In the genomic region with DNA sequence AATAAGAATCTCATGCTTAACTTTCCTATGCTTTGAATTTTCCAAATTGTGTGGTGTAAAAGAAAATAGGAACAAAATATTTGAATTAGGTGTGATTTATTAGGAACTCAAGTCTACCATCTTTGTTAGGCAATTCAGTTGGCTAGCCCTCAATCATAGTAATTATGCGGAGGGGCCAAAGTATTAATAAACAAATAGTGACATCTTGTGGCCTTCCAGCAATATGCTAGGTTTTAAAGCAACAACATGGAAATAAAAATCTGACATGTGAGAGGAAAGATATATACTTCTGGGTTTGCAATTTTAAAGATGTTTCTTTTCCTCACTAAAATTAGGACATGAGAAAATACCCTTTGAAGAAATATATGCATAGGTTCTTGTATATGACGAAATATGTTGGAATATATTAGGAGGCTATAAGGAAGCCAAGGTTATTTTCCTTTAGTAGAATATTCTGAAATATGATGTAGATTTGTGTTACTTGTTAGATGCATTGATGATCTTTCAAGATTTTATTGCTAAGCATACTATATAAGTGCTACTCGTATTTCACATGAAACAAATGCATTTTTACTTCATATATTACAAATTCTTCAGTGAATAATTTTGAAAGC, we compare ENCODE assay signal across 8 cellular contexts.
DNase-seq lines count a peak whose midpoint lies in the region; ATAC-seq, FAIRE-seq and TF ChIP-seq lines count a peak whose summit lies in the region.

No MANE protein-coding gene starts in this region.

- H3K4me1 ChIP-seq in NT2/D1 (ENCODE audit: insufficient read depth, insufficient read length) = no peaks in the 10 kb centered on the region

- no peak overlapping the region for H3K4me3 ChIP-seq in NT2/D1 (ENCODE audit: insufficient read length, low read depth)

- H3K4me3 Mint-ChIP-seq in osteocyte (ENCODE audit: unreplicated experiment) = no peak overlapping the region

- H3K27me3 ChIP-seq in NT2/D1 (ENCODE audit: insufficient read depth, insufficient read length) = no peaks in the 10 kb centered on the region

- peak; percentile 61 for DNase-seq in DMS153 treated with DMSO at 0.1 percent for 48 hours (lab: John Stamatoyannopoulos, UW; ENCODE audit: unreplicated experiment)
- DNase-seq in HuH-7 (ENCODE audit: low spot score) = peak; percentile 10
- DNase-seq in NT2/D1 (ENCODE audit: low read depth, low spot score) = peak; percentile 63
- DNase-seq in osteocyte (ENCODE audit: extremely low spot score, unreplicated experiment) = no peak
- DNase-seq in activated naive CD4-positive, alpha-beta T cell treated with anti-CD3 and anti-CD28 coated beads, Interleukin-2, amount 50 U/mL, for 16 hours = no peak

- no peak overlapping the region for H3K27ac Mint-ChIP-seq in osteocyte (ENCODE audit: unreplicated experiment)

- peak; percentile 72 for TF ChIP-seq CTCF in osteocyte (IDR thresholded peaks at IDR 0.05)

- H3K9ac ChIP-seq in NT2/D1 (ENCODE audit: insufficient read length, low read depth) = no peak overlapping the region

- H3K36me3 Mint-ChIP-seq in osteocyte (ENCODE audit: unreplicated experiment) = peaks cover under 1% of the 10 kb centered on the region

- H3K27me3 Mint-ChIP-seq in osteocyte (ENCODE audit: unreplicated experiment) = peaks cover 38% of the 10 kb centered on the region

- H3K36me3 ChIP-seq in NT2/D1 (ENCODE audit: insufficient read depth, insufficient read length, low read length) = no peaks in the 10 kb centered on the region

- ATAC-seq in GM18873 (IDR thresholded peaks at IDR 0.05; ENCODE audit: low FRiP score, unreplicated experiment) (no peak), GM19351 (IDR thresholded peaks at IDR 0.05; ENCODE audit: unreplicated experiment) (no peak)

- FAIRE-seq in endometrium (lab: Jason Lieb, UNC) = peak; percentile 92

- H3K9me3 ChIP-seq in NT2/D1 (ENCODE audit: insufficient read depth, low read length) = peaks cover 13% of the 10 kb centered on the region; the same call in 1 of the 2 replicates

- no peaks in the 10 kb centered on the region for H3K9me3 Mint-ChIP-seq in osteocyte (ENCODE audit: unreplicated experiment)

- H3K4me1 Mint-ChIP-seq in osteocyte (ENCODE audit: unreplicated experiment) = no peaks in the 10 kb centered on the region

Comparison
In these comparisons a context has a peak if more than half of its experiments do, and no peak if none do; other contexts are left out.
1. DNase-seq: peak in DMS153 treated with DMSO at 0.1 percent for 48 hours (single experiment), HuH-7 (single experiment) and NT2/D1 (single experiment); none in osteocyte (single experiment) and activated naive CD4-positive, alpha-beta T cell treated with anti-CD3 and anti-CD28 coated beads, Interleukin-2, amount 50 U/mL, for 16 hours (single experiment).